1 cellular context compared by ENCODE assay signal in the genomic region with DNA sequence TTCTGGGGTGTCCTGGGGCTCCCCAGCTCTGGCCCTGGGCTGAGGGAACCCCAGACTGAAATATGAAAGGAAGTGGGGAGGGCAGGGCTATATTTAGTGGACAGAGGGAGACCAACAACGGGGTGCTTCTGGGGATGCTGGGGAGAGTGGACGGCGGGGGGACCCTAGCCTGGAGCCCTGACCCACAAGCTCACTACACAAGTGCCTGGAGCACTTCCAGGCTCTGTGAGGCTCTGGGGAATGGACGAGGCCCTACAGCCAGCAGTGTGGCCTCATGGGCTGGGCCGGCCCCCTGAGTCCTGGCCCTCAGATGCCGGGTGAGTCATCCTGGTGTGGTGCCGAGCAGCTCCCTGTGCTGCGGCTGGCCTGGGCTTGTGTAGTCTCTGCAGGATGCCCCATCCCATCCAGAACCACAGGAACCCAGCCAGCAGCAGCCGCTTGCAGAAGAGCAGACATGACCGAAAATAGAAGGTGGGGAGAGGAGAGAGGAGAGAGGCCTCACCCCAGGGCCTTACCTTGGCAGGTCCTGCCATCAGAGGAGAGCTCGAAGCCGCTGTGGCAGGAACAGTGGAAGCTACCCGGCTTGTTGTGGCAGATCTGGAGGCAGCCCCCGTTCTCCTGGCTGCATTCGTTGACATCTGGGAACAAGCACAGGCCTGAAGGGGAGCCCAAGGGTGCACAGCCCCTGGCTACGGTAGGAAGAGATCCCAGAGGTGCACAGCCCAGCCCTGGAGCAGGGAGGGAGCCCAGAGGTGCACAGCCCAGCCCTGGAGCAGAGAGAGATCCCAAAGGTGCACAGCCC.
TF ChIP-seq lines count a peak whose summit lies in the region.

No MANE protein-coding gene starts in this region.

TF ChIP-seq in HEK293, 187 proteins besides CTCF, POLR2A, EP300 and RAD21 (continued from another document and continues in another):
- TF ChIP-seq, protein P1, sequence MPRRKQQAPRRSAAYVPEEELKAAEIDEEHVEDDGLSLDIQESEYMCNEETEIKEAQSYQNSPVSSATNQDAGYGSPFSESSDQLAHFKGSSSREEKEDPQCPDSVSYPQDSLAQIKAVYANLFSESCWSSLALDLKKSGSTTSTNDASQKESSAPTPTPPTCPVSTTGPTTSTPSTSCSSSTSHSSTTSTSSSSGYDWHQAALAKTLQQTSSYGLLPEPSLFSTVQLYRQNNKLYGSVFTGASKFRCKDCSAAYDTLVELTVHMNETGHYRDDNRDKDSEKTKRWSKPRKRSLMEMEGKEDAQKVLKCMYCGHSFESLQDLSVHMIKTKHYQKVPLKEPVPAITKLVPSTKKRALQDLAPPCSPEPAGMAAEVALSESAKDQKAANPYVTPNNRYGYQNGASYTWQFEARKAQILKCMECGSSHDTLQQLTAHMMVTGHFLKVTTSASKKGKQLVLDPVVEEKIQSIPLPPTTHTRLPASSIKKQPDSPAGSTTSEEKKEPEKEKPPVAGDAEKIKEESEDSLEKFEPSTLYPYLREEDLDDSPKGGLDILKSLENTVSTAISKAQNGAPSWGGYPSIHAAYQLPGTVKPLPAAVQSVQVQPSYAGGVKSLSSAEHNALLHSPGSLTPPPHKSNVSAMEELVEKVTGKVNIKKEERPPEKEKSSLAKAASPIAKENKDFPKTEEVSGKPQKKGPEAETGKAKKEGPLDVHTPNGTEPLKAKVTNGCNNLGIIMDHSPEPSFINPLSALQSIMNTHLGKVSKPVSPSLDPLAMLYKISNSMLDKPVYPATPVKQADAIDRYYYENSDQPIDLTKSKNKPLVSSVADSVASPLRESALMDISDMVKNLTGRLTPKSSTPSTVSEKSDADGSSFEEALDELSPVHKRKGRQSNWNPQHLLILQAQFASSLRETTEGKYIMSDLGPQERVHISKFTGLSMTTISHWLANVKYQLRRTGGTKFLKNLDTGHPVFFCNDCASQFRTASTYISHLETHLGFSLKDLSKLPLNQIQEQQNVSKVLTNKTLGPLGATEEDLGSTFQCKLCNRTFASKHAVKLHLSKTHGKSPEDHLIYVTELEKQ (tag by site-specific recombination; IDR thresholded peaks at IDR 0.05; ENCODE audit: borderline replicate concordance) = no peak
- TF ChIP-seq ZNF555 (tag by site-specific recombination; conservative IDR thresholded peaks at IDR 0.05) (no peak), ZNF175 (tag by site-specific recombination; IDR thresholded peaks at IDR 0.05) (no peak), ZFHX2 (tag by site-specific recombination; conservative IDR thresholded peaks at IDR 0.05) (no peak), ZNF529 (tag by site-specific recombination; IDR thresholded peaks at IDR 0.05; ENCODE audit: insufficient replicate concordance) (no peak), ZNF19 (tag by site-specific recombination; IDR thresholded peaks at IDR 0.05; ENCODE audit: low read depth) (no peak), ZNF561 (tag by site-specific recombination; IDR thresholded peaks at IDR 0.05; ENCODE audit: borderline replicate concordance) (no peak), SCRT1 (tag by site-specific recombination; IDR thresholded peaks at IDR 0.05; ENCODE audit: borderline replicate concordance) (no peak), SCRT2 (tag by site-specific recombination; IDR thresholded peaks at IDR 0.05) (no peak), ZNF521 (tag by site-specific recombination; IDR thresholded peaks at IDR 0.05) (no peak), ZEB2 (tag by site-specific recombination; IDR thresholded peaks at IDR 0.05) (0 out of 2 replicates have a peak, but pooled peaks have one; percentile 28), ZBTB49 (tag by site-specific recombination; IDR thresholded peaks at IDR 0.05; ENCODE audit: low read depth) (no peak), ZNF658 (tag by site-specific recombination; IDR thresholded peaks at IDR 0.05) (no peak), ZNF423 (tag by site-specific recombination; IDR thresholded peaks at IDR 0.05) (peak; percentile 64; the same call in 1 of the 2 replicates), ZBTB6 (tag by site-specific recombination; IDR thresholded peaks at IDR 0.05) (0 out of 2 replicates have a peak, but pooled peaks have one; percentile 55), ZNF488 (tag by site-specific recombination; IDR thresholded peaks at IDR 0.05) (no peak), ZNF132 (tag by site-specific recombination; IDR thresholded peaks at IDR 0.05; ENCODE audit: borderline replicate concordance) (no peak), ZNF214 (tag by site-specific recombination; IDR thresholded peaks at IDR 0.05; ENCODE audit: borderline replicate concordance) (no peak), ZNF596 (tag by site-specific recombination; IDR thresholded peaks at IDR 0.05) (no peak), ZNF404 (tag by site-specific recombination; IDR thresholded peaks at IDR 0.05) (no peak), YY1 (tag by site-specific recombination; IDR thresholded peaks at IDR 0.05) (no peak), ZBTB7A (tag by site-specific recombination; IDR thresholded peaks at IDR 0.05; ENCODE audit: low read depth) (peak; percentile 74), GLI4 (tag by site-specific recombination; IDR thresholded peaks at IDR 0.05) (no peak), ZNF776 (tag by site-specific recombination; IDR thresholded peaks at IDR 0.05; ENCODE audit: borderline replicate concordance) (no peak), EGR2 (tag by site-specific recombination; IDR thresholded peaks at IDR 0.05; ENCODE audit: low read depth) (no peak), SETDB1 (IDR thresholded peaks at IDR 0.05; ENCODE audit: insufficient read length, low read length) (no peak), ZNF266 (tag by site-specific recombination; IDR thresholded peaks at IDR 0.05; ENCODE audit: low read depth) (no peak), ZNF146 (tag by site-specific recombination; IDR thresholded peaks at IDR 0.05) (no peak), ZBTB20 (tag by site-specific recombination; IDR thresholded peaks at IDR 0.05) (peak; percentile 27; the same call in 1 of the 2 replicates), MYNN (tag by site-specific recombination; IDR thresholded peaks at IDR 0.05; ENCODE audit: borderline replicate concordance) (no peak), ZNF184 (tag by site-specific recombination; IDR thresholded peaks at IDR 0.05) (no peak), ZNF701 (tag by site-specific recombination; IDR thresholded peaks at IDR 0.05) (no peak), ZIC2 (tag by site-specific recombination; IDR thresholded peaks at IDR 0.05) (peak; percentile 99), ZBTB17 (tag by site-specific recombination; IDR thresholded peaks at IDR 0.05) (peak; percentile 98)
- TF ChIP-seq, protein P2, sequence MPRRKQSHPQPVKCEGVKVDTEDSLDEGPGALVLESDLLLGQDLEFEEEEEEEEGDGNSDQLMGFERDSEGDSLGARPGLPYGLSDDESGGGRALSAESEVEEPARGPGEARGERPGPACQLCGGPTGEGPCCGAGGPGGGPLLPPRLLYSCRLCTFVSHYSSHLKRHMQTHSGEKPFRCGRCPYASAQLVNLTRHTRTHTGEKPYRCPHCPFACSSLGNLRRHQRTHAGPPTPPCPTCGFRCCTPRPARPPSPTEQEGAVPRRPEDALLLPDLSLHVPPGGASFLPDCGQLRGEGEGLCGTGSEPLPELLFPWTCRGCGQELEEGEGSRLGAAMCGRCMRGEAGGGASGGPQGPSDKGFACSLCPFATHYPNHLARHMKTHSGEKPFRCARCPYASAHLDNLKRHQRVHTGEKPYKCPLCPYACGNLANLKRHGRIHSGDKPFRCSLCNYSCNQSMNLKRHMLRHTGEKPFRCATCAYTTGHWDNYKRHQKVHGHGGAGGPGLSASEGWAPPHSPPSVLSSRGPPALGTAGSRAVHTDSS (tag by site-specific recombination; IDR thresholded peaks at IDR 0.05) = no peak
- TF ChIP-seq, protein P3, sequence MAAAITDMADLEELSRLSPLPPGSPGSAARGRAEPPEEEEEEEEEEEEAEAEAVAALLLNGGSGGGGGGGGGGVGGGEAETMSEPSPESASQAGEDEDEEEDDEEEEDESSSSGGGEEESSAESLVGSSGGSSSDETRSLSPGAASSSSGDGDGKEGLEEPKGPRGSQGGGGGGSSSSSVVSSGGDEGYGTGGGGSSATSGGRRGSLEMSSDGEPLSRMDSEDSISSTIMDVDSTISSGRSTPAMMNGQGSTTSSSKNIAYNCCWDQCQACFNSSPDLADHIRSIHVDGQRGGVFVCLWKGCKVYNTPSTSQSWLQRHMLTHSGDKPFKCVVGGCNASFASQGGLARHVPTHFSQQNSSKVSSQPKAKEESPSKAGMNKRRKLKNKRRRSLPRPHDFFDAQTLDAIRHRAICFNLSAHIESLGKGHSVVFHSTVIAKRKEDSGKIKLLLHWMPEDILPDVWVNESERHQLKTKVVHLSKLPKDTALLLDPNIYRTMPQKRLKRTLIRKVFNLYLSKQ (tag by site-specific recombination; IDR thresholded peaks at IDR 0.05; ENCODE audit: borderline replicate concordance) = no peak
- TF ChIP-seq, protein P4, sequence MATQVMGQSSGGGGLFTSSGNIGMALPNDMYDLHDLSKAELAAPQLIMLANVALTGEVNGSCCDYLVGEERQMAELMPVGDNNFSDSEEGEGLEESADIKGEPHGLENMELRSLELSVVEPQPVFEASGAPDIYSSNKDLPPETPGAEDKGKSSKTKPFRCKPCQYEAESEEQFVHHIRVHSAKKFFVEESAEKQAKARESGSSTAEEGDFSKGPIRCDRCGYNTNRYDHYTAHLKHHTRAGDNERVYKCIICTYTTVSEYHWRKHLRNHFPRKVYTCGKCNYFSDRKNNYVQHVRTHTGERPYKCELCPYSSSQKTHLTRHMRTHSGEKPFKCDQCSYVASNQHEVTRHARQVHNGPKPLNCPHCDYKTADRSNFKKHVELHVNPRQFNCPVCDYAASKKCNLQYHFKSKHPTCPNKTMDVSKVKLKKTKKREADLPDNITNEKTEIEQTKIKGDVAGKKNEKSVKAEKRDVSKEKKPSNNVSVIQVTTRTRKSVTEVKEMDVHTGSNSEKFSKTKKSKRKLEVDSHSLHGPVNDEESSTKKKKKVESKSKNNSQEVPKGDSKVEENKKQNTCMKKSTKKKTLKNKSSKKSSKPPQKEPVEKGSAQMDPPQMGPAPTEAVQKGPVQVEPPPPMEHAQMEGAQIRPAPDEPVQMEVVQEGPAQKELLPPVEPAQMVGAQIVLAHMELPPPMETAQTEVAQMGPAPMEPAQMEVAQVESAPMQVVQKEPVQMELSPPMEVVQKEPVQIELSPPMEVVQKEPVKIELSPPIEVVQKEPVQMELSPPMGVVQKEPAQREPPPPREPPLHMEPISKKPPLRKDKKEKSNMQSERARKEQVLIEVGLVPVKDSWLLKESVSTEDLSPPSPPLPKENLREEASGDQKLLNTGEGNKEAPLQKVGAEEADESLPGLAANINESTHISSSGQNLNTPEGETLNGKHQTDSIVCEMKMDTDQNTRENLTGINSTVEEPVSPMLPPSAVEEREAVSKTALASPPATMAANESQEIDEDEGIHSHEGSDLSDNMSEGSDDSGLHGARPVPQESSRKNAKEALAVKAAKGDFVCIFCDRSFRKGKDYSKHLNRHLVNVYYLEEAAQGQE (tag by site-specific recombination; IDR thresholded peaks at IDR 0.05) = peak; percentile 73; the same call in 1 of the 2 replicates
- TF ChIP-seq, protein P5, sequence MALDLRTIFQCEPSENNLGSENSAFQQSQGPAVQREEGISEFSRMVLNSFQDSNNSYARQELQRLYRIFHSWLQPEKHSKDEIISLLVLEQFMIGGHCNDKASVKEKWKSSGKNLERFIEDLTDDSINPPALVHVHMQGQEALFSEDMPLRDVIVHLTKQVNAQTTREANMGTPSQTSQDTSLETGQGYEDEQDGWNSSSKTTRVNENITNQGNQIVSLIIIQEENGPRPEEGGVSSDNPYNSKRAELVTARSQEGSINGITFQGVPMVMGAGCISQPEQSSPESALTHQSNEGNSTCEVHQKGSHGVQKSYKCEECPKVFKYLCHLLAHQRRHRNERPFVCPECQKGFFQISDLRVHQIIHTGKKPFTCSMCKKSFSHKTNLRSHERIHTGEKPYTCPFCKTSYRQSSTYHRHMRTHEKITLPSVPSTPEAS (tag by site-specific recombination; IDR thresholded peaks at IDR 0.05) = 0 out of 2 replicates have a peak, but pooled peaks have one; percentile 24
